Comparison of ENCODE assay signal across 25 cellular contexts in the genomic region with DNA sequence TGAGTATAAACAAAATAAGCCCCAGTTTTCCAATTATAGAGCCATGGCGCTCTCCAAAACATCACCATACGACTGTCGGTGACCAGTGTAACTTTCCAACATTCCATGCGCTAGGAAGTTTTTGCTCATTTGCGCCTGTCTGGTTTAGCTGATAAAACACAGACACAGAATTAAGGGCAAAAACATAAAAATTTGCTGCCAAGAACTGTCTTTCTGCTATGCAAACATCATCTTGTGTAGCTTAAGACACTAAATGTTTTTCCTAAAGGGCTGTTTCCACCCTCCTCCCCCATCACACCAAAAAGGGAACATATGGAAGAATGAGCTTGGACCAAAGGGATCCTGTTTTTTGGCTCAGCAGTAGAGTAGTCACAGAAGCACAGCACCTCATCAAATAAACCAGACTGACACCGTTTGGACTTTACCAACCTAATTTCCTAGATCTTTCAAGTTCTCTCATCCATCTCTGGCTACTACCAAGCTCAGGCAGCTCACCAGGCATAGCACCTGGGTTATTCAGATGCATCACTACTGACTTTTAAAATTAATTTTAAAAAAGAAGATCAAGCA.
DNase-seq lines count a peak whose midpoint lies in the region; ATAC-seq and TF ChIP-seq lines count a peak whose summit lies in the region.
"Had no signal": no experiment of that assay in that cellular context is flagged by ENCODE, and none has a peak within 500 bp of the region (broad histone marks: within the 10 kb centered on the region; RNA-seq: fewer than 3 reads in every experiment).

No MANE protein-coding gene starts in this region.

- BruUV-seq in OCI-LY7 (replicated peaks; lab: Mats Ljungman, UMichigan), result no TSS peak
- BruUV-seq in PC-3 (replicated peaks; lab: Mats Ljungman, UMichigan), result no TSS peak

- H4K20me1 ChIP-seq in OCI-LY7 (ENCODE audit: insufficient read depth, low read length) (no peaks in the 10 kb centered on the region), PC-3 (ENCODE audit: low read length) (no peaks in the 10 kb centered on the region)

- TF ChIP-seq CTCF in fibroblast of villous mesenchyme (IDR thresholded peaks at IDR 0.05; ENCODE audit: insufficient read depth, low read depth, low read length) (no peak), mucosa of descending colon (IDR thresholded peaks at IDR 0.05) (no peak), OCI-LY7 (conservative IDR thresholded peaks at IDR 0.05; ENCODE audit: low read length) (no peak), PC-3 (conservative IDR thresholded peaks at IDR 0.05; ENCODE audit: low read depth, low read length) (no peak)

- H3K9me3 ChIP-seq in mucosa of descending colon, result no peaks in the 10 kb centered on the region
- no peaks in the 10 kb centered on the region for H3K9me3 ChIP-seq in OCI-LY7 (ENCODE audit: low read length)
- H3K9me3 ChIP-seq in PC-3 (ENCODE audit: low read length), result no peaks in the 10 kb centered on the region
- H3K9me3 ChIP-seq: HAP-1, SJSA1 had no signal

- H3K27ac ChIP-seq in OCI-LY7 (ENCODE audit: low read depth, low read length, poor library complexity, severe bottlenecking), result no peak overlapping the region
- H3K27ac ChIP-seq in PC-3 (ENCODE audit: low read length), result no peak overlapping the region
- H3K27ac ChIP-seq: SJSA1 had no signal

- intact Hi-C loops in mucosa of descending colon (cut with DNase I, micrococcal nuclease), result no loop called here
- intact Hi-C loops in OCI-LY7 (cut with micrococcal nuclease; ENCODE audit: unreplicated experiment), result no loop called here
- intact Hi-C loops in PC-3 (cut with micrococcal nuclease), result no loop called here

- H3K79me2 ChIP-seq in OCI-LY7 (ENCODE audit: insufficient read depth, low read depth, low read length) (no peaks in the 10 kb centered on the region), PC-3 (ENCODE audit: low read length) (no peaks in the 10 kb centered on the region)

- peaks cover 65% of the 10 kb centered on the region for H3K27me3 ChIP-seq in PC-3 (ENCODE audit: low read length)
- H3K27me3 ChIP-seq: SJSA1 had no signal

- H3K4me2 ChIP-seq in OCI-LY7 (ENCODE audit: low read length) (no peak overlapping the region), PC-3 (ENCODE audit: low read length) (no peak overlapping the region)

- ATAC-seq in mucosa of descending colon (no peak), PC-3 (no peak)

- DNase-seq in NCI-H446 treated with DMSO at 0.1 percent for 48 hours (lab: John Stamatoyannopoulos, UW) (peak; percentile 65), cerebellar nuclear complex (lab: John Stamatoyannopoulos, UW) (peak; percentile 44 to 86), fibroblast of villous mesenchyme (ENCODE audit: low read depth) (peak; percentile 77), superior temporal gyrus (ENCODE audit: extremely low spot score) (peak; percentile 40), mucosa of descending colon (no peak), OCI-LY7 (ENCODE audit: low spot score) (no peak), PC-3 (no peak)
- DNase-seq: CD4-positive, alpha-beta memory T cell; COR-L47; DMS79; EL; GF-D8; GOT3; HFFc6; NCI-H1092; NCI-H1417 treated with DMSO at 0.1 percent for 48 hours; NCI-H1694 treated with DMSO at 0.1 percent for 48 hours; NCI-H2081; NCI-H2227 treated with DMSO at 0.1 percent for 48 hours; NCI-H524; NCI-H748 treated with DMSO at 0.1 percent for 48 hours; Right ventricle myocardium superior; RPMI8226 had no signal

- no peak overlapping the region for H3K4me3 ChIP-seq in fibroblast of villous mesenchyme (ENCODE audit: low read depth, low read length)
- H3K4me3 ChIP-seq in mucosa of descending colon, result no peak overlapping the region
- H3K4me3 ChIP-seq in OCI-LY7 (ENCODE audit: low read depth, low read length, poor library complexity, severe bottlenecking), result no peak overlapping the region
- no peak overlapping the region for H3K4me3 ChIP-seq in PC-3 (ENCODE audit: low read length)
- H3K4me3 ChIP-seq: HAP-1, SJSA1 had no signal

- H3F3A ChIP-seq in PC-3 (ENCODE audit: low read length, unreplicated experiment), result no peaks in the 10 kb centered on the region

- no peaks in the 10 kb centered on the region for H3K9me2 ChIP-seq in OCI-LY7 (ENCODE audit: insufficient read depth, low read length)
- no peaks in the 10 kb centered on the region for H3K9me2 ChIP-seq in PC-3 (replicated peaks; ENCODE audit: low read length)

- POLR2A ChIA-PET in OCI-LY7 (lab: Charles Lee), result interaction anchor here (0.6 kb wide), 1 partner anchor 14 kb away, joined by 3 read pairs; no protein-coding TSS in a partner anchor
- POLR2A ChIA-PET in PC-3 (lab: Charles Lee; ENCODE audit: unreplicated experiment), result no interaction called here

- no peaks in the 10 kb centered on the region for H3K36me3 ChIP-seq in mucosa of descending colon (ENCODE audit: low read depth)
- H3K36me3 ChIP-seq in OCI-LY7 (ENCODE audit: insufficient read depth, low read length), result no peaks in the 10 kb centered on the region
- H3K36me3 ChIP-seq in PC-3 (ENCODE audit: low read depth, low read length), result no peaks in the 10 kb centered on the region
- H3K36me3 ChIP-seq: HAP-1, SJSA1 had no signal

- no peak overlapping the region for H2AFZ ChIP-seq in OCI-LY7 (ENCODE audit: low read length)
- H2AFZ ChIP-seq in PC-3 (ENCODE audit: low read length), result no peak overlapping the region

- no peaks in the 10 kb centered on the region for H3K4me1 ChIP-seq in mucosa of descending colon (ENCODE audit: low read depth)
- H3K4me1 ChIP-seq in OCI-LY7 (ENCODE audit: insufficient read depth, low read length, poor library complexity, severe bottlenecking), result no peaks in the 10 kb centered on the region
- no peaks in the 10 kb centered on the region for H3K4me1 ChIP-seq in PC-3 (ENCODE audit: insufficient read depth, low read length)
- H3K4me1 ChIP-seq: HAP-1, SJSA1 had no signal

- no peak overlapping the region for H3K9ac ChIP-seq in PC-3 (ENCODE audit: low read length)

- CTCF ChIA-PET in OCI-LY7 (lab: Charles Lee; ENCODE audit: unreplicated experiment) (no interaction called here), PC-3 (lab: Charles Lee) (no interaction called here)

Comparison
In these comparisons a context has a peak if more than half of its experiments do, and no peak if none do; other contexts are left out.
1. DNase-seq: peak in NCI-H446 treated with DMSO at 0.1 percent for 48 hours (single experiment), cerebellar nuclear complex (2 of 2), fibroblast of villous mesenchyme (single experiment) and superior temporal gyrus (single experiment); none in mucosa of descending colon (0 of 3), OCI-LY7 (single experiment) and PC-3 (single experiment).